Comparison of ENCODE assay signal across 1 cellular context in genomic region chr9:135504262-135505229, GRCh38.
TF ChIP-seq lines count a peak whose summit lies in the region.

No MANE protein-coding gene starts in this region.

TF ChIP-seq in HepG2, 621 proteins besides CTCF, POLR2A, EP300 and RAD21 (continues in another document):
- TF ChIP-seq SOX5 (CRISPR knock-in tag; IDR thresholded peaks at IDR 0.05; ENCODE audit: borderline replicate concordance): no peak
- no peak for TF ChIP-seq ZNF513 (CRISPR knock-in tag; conservative IDR thresholded peaks at IDR 0.05)
- no peak for TF ChIP-seq IKZF1 (IDR thresholded peaks at IDR 0.05)
- no peak for TF ChIP-seq HOXA7 (CRISPR knock-in tag; IDR thresholded peaks at IDR 0.05)
- no peak for TF ChIP-seq ZNF607 (CRISPR knock-in tag; IDR thresholded peaks at IDR 0.05; ENCODE audit: borderline replicate concordance)
- no peak for TF ChIP-seq PHB2 (IDR thresholded peaks at IDR 0.05; ENCODE audit: partially characterized antibody)
- 0 out of 2 replicates have a peak, but pooled peaks have one; percentile 35 for TF ChIP-seq HNRNPL (IDR thresholded peaks at IDR 0.05; ENCODE audit: low read depth, low read length)
- no peak for TF ChIP-seq KAT7 (CRISPR knock-in tag; IDR thresholded peaks at IDR 0.05; ENCODE audit: borderline replicate concordance)
- peak; percentile 54; the same call in 1 of the 2 replicates for TF ChIP-seq ZBTB38 (CRISPR knock-in tag; IDR thresholded peaks at IDR 0.05)
- TF ChIP-seq ZNF740 (CRISPR knock-in tag; IDR thresholded peaks at IDR 0.05): no peak
- TF ChIP-seq ZNF761 (CRISPR knock-in tag; conservative IDR thresholded peaks at IDR 0.05): no peak
- TF ChIP-seq, protein P1, sequence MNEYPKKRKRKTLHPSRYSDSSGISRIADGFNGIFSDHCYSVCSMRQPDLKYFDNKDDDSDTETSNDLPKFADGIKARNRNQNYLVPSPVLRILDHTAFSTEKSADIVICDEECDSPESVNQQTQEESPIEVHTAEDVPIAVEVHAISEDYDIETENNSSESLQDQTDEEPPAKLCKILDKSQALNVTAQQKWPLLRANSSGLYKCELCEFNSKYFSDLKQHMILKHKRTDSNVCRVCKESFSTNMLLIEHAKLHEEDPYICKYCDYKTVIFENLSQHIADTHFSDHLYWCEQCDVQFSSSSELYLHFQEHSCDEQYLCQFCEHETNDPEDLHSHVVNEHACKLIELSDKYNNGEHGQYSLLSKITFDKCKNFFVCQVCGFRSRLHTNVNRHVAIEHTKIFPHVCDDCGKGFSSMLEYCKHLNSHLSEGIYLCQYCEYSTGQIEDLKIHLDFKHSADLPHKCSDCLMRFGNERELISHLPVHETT (CRISPR knock-in tag; conservative IDR thresholded peaks at IDR 0.05): no peak
- no peak for TF ChIP-seq ZNF33A (CRISPR knock-in tag; IDR thresholded peaks at IDR 0.05; ENCODE audit: borderline replicate concordance)
- TF ChIP-seq AHDC1 (CRISPR knock-in tag; IDR thresholded peaks at IDR 0.05; ENCODE audit: borderline replicate concordance): no peak
- 0 out of 2 replicates have a peak, but pooled peaks have one; percentile 41 for TF ChIP-seq KMT2A (CRISPR knock-in tag; IDR thresholded peaks at IDR 0.05)
- TF ChIP-seq ZNF543 (CRISPR knock-in tag; IDR thresholded peaks at IDR 0.05): no peak
- peak; percentile 44; the same call in 1 of the 2 replicates for TF ChIP-seq ZNF574 (CRISPR knock-in tag; IDR thresholded peaks at IDR 0.05)
- TF ChIP-seq ZNF235 (CRISPR knock-in tag; IDR thresholded peaks at IDR 0.05; ENCODE audit: borderline replicate concordance): no peak
- no peak for TF ChIP-seq PRMT3 (CRISPR knock-in tag; IDR thresholded peaks at IDR 0.05; ENCODE audit: borderline replicate concordance, low read depth)
- TF ChIP-seq ZNF253 (CRISPR knock-in tag; IDR thresholded peaks at IDR 0.05; ENCODE audit: borderline replicate concordance): no peak
- TF ChIP-seq TAF1 (CRISPR knock-in tag; IDR thresholded peaks at IDR 0.05): no peak
- no peak for TF ChIP-seq HMG20A (CRISPR knock-in tag; IDR thresholded peaks at IDR 0.05; ENCODE audit: borderline replicate concordance)
- no peak for TF ChIP-seq AKNA (CRISPR knock-in tag; IDR thresholded peaks at IDR 0.05; ENCODE audit: borderline replicate concordance)
- no peak for TF ChIP-seq ZBTB3 (CRISPR knock-in tag; IDR thresholded peaks at IDR 0.05; ENCODE audit: borderline replicate concordance, low read depth)
- TF ChIP-seq ZBTB2 (CRISPR knock-in tag; IDR thresholded peaks at IDR 0.05; ENCODE audit: low read depth): no peak
- TF ChIP-seq CSRNP1 (CRISPR knock-in tag; IDR thresholded peaks at IDR 0.05): no peak
- TF ChIP-seq ZNF326 (CRISPR knock-in tag; IDR thresholded peaks at IDR 0.05; ENCODE audit: borderline replicate concordance): no peak
- no peak for TF ChIP-seq SKI (IDR thresholded peaks at IDR 0.05; ENCODE audit: partially characterized antibody)
- no peak for TF ChIP-seq KAT8 (CRISPR knock-in tag; IDR thresholded peaks at IDR 0.05)
- no peak for TF ChIP-seq KDM5A (IDR thresholded peaks at IDR 0.05; ENCODE audit: borderline replicate concordance, low read length)
- TF ChIP-seq, protein P2, sequence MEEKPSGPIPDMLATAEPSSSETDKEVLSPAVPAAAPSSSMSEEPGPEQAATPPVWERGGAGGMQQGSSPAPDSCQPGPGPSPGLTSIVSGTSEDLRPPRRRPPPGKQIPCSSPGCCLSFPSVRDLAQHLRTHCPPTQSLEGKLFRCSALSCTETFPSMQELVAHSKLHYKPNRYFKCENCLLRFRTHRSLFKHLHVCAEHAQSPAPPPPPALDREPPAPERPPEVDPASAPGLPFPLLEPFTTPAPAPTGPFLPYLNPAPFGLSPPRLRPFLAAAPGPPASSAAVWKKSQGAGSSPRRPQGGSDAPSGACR (CRISPR knock-in tag; IDR thresholded peaks at IDR 0.05): no peak
- TF ChIP-seq, protein P3, sequence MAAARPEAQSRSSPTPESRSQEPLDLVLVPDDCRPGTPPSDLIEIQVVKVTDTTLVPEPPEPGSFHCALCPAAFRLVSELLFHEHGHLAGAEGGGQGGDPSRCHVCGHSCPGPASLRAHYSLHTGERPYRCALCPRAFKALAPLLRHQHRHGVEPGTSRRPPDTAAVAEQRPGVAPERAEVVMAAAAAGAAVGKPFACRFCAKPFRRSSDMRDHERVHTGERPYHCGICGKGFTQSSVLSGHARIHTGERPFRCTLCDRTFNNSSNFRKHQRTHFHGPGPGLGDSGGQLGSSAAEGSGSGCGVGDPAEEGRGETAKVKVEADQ (CRISPR knock-in tag; IDR thresholded peaks at IDR 0.05; ENCODE audit: borderline replicate concordance): no peak
- 0 out of 2 replicates have a peak, but pooled peaks have one; percentile 28 for TF ChIP-seq ZNF224 (CRISPR knock-in tag; IDR thresholded peaks at IDR 0.05)
- TF ChIP-seq ZNF563 (CRISPR knock-in tag; IDR thresholded peaks at IDR 0.05): no peak
- no peak for TF ChIP-seq ZFP90 (CRISPR knock-in tag; IDR thresholded peaks at IDR 0.05; ENCODE audit: borderline replicate concordance)
- TF ChIP-seq MYNN (CRISPR knock-in tag; IDR thresholded peaks at IDR 0.05; ENCODE audit: low read depth): no peak
- TF ChIP-seq ZNF724P (CRISPR knock-in tag; IDR thresholded peaks at IDR 0.05; ENCODE audit: borderline replicate concordance): no peak
- TF ChIP-seq ATF1 (CRISPR knock-in tag; IDR thresholded peaks at IDR 0.05): no peak
- 0 out of 2 replicates have a peak, but pooled peaks have one; percentile 21 for TF ChIP-seq ZNF331 (CRISPR knock-in tag; IDR thresholded peaks at IDR 0.05)
